Comparison of ENCODE assay signal across 21 cellular contexts in genomic region chr2:71945133-71945959, GRCh38.
DNase-seq lines count a peak whose midpoint lies in the region; ATAC-seq and TF ChIP-seq lines count a peak whose summit lies in the region.
"Had no signal": no experiment of that assay in that cellular context is flagged by ENCODE, and none has a peak within 500 bp of the region (broad histone marks: within the 10 kb centered on the region; RNA-seq: fewer than 3 reads in every experiment).

No MANE protein-coding gene starts in this region.

- intact Hi-C loops in spleen (cut with DNase I; ENCODE audit: low total_unique reads), result no loop called here
- intact Hi-C loops in natural killer cell (cut with micrococcal nuclease), result no loop called here

- DNase-seq in D341Med (ENCODE audit: low spot score) (peak; percentile 6), WERI-Rb-1 (peak; percentile 3), left lobe of liver (ENCODE audit: low spot score) (peak; percentile 21), spleen (peak; percentile 44), natural killer cell (no peak), hippocampal formation (lab: John Stamatoyannopoulos, UW) (no peak), MM.1S (no peak)
- DNase-seq: activated CD4-positive, alpha-beta T cell treated with anti-CD3 and anti-CD28 coated beads for 48 hours; activated naive CD4-positive, alpha-beta T cell; activated T-cell treated with anti-CD3 and anti-CD28 coated beads, Interleukin-2, amount 50 U/mL, for 48 hours; Calu3; DND-41; midbrain; naive thymus-derived CD4-positive, alpha-beta T cell; stimulated activated CD4-positive, alpha-beta T cell treated with anti-CD3 and anti-CD28 coated beads, Interleukin-2, amount 100 ng/mL, for 48 hours; upper lobe of left lung had no signal

- H3K4me3 Mint-ChIP-seq in natural killer cell, result no peak overlapping the region
- H3K4me3 Mint-ChIP-seq: brain; naive thymus-derived CD4-positive, alpha-beta T cell; T-helper 2 cell treated with Interferon-gamma antibody and Interleukin-4, amounts not matched to agents 5 μg/mL and 100 μg/mL, for 36 hours had no signal

- H3K9ac ChIP-seq in MM.1S (ENCODE audit: low read length), result no peak overlapping the region
- H3K9ac ChIP-seq: KMS-11 had no signal

- no peaks in the 10 kb centered on the region for H3K9me3 Mint-ChIP-seq in natural killer cell
- H3K9me3 Mint-ChIP-seq: T-helper 2 cell treated with Interferon-gamma antibody and Interleukin-4, amounts not matched to agents 5 μg/mL and 100 μg/mL, for 36 hours had no signal

- H3K27me3 ChIP-seq in WERI-Rb-1 (ENCODE audit: insufficient read depth, low read depth, severe bottlenecking), result no peaks in the 10 kb centered on the region
- peaks cover 0 to under 1% (median 0%) of the 10 kb centered on the region in 7 donors for H3K27me3 ChIP-seq in spleen (replicated peaks in 1 of 7)
- H3K27me3 ChIP-seq in MM.1S (replicated peaks; ENCODE audit: insufficient read depth, low read length), result no peaks in the 10 kb centered on the region
- H3K27me3 ChIP-seq: adrenal gland, heart right ventricle, upper lobe of left lung had no signal

- no peak overlapping the region for H3K4me2 ChIP-seq in MM.1S (ENCODE audit: low read depth, low read length)
- H3K4me2 ChIP-seq: KMS-11 had no signal

- no peaks in the 10 kb centered on the region for H3K36me3 Mint-ChIP-seq in natural killer cell
- H3K36me3 Mint-ChIP-seq: brain; naive thymus-derived CD4-positive, alpha-beta T cell had no signal

- no peak overlapping the region for H3K27ac Mint-ChIP-seq in natural killer cell
- H3K27ac Mint-ChIP-seq: naive thymus-derived CD4-positive, alpha-beta T cell; T-helper 2 cell treated with Interferon-gamma antibody and Interleukin-4, amounts not matched to agents 5 μg/mL and 100 μg/mL, for 36 hours had no signal

- no peak for ATAC-seq in left lobe of liver
- ATAC-seq in natural killer cell, result no peak
- ATAC-seq: naive thymus-derived CD4-positive, alpha-beta T cell had no signal

- H3K4me1 Mint-ChIP-seq in natural killer cell, result no peaks in the 10 kb centered on the region

- H3K27ac ChIP-seq in WERI-Rb-1 (no peak overlapping the region), spleen (no peak overlapping the region), MM.1S (ENCODE audit: low read length) (no peak overlapping the region)
- H3K27ac ChIP-seq: adrenal gland, heart right ventricle, KMS-11, upper lobe of left lung had no signal

- no peaks in the 10 kb centered on the region for H3K79me2 ChIP-seq in MM.1S (ENCODE audit: low read length)

- peaks cover 0 to 3% of the 10 kb centered on the region in 2 donors for H3K27me3 Mint-ChIP-seq in natural killer cell (ENCODE audit: low read depth in 2 of 2)

- TF ChIP-seq CTCF in WERI-Rb-1 (IDR thresholded peaks at IDR 0.05; ENCODE audit: low read depth, low read length) (no peak), spleen (IDR thresholded peaks at IDR 0.05 in 8 of 11, conservative IDR thresholded peaks at IDR 0.05 in 3 of 11) (no peak), natural killer cell (IDR thresholded peaks at IDR 0.05) (no peak), MM.1S (IDR thresholded peaks at IDR 0.05; ENCODE audit: low read length) (no peak)

- H3K4me3 ChIP-seq in WERI-Rb-1 (ENCODE audit: low read depth, low read length) (no peak overlapping the region), spleen (no peak overlapping the region), MM.1S (ENCODE audit: low read length) (no peak overlapping the region)
- H3K4me3 ChIP-seq: adrenal gland, heart right ventricle, upper lobe of left lung had no signal

- no peak for TF ChIP-seq POLR2A in spleen (IDR thresholded peaks at IDR 0.05)

- H3F3A ChIP-seq in MM.1S (ENCODE audit: insufficient read depth, low read length), result no peaks in the 10 kb centered on the region

- no peaks in the 10 kb centered on the region for H3K9me2 ChIP-seq in MM.1S (replicated peaks; ENCODE audit: insufficient read depth, low read length)

- H3K4me1 ChIP-seq in spleen, result peaks cover 0 to 5% (median 0%) of the 10 kb centered on the region in 6 donors
- H3K4me1 ChIP-seq in MM.1S (ENCODE audit: low read length), result no peaks in the 10 kb centered on the region
- H3K4me1 ChIP-seq: adrenal gland, upper lobe of left lung had no signal

- H4K20me1 ChIP-seq in MM.1S (ENCODE audit: insufficient read depth, low read length), result no peaks in the 10 kb centered on the region

- WGBS in spleen, 5 donors, result 81 to 88% (median 86%) methylated on average over 17 of the region's 17 CpGs

- peaks cover 3% of the 10 kb centered on the region for H3K9me3 ChIP-seq in WERI-Rb-1 (ENCODE audit: severe bottlenecking)
- no peaks in the 10 kb centered on the region for H3K9me3 ChIP-seq in spleen
- no peaks in the 10 kb centered on the region for H3K9me3 ChIP-seq in MM.1S (replicated peaks; ENCODE audit: insufficient read depth, low read length)
- H3K9me3 ChIP-seq: adrenal gland, heart right ventricle, upper lobe of left lung had no signal

- H2AFZ ChIP-seq in MM.1S (ENCODE audit: low read length), result no peak overlapping the region

- H3K36me3 ChIP-seq in WERI-Rb-1 (no peaks in the 10 kb centered on the region), spleen (no peaks in the 10 kb centered on the region), MM.1S (replicated peaks; ENCODE audit: insufficient read depth, low read length) (no peaks in the 10 kb centered on the region)
- H3K36me3 ChIP-seq: adrenal gland, heart right ventricle, upper lobe of left lung had no signal

Comparison
In these comparisons a context has a peak if more than half of its experiments do, and no peak if none do; other contexts are left out.
1. DNase-seq: peak in D341Med (single experiment), WERI-Rb-1 (single experiment), left lobe of liver (single experiment) and spleen (single experiment); none in natural killer cell (single experiment), hippocampal formation (0 of 2) and MM.1S (single experiment).